In the genomic region with DNA sequence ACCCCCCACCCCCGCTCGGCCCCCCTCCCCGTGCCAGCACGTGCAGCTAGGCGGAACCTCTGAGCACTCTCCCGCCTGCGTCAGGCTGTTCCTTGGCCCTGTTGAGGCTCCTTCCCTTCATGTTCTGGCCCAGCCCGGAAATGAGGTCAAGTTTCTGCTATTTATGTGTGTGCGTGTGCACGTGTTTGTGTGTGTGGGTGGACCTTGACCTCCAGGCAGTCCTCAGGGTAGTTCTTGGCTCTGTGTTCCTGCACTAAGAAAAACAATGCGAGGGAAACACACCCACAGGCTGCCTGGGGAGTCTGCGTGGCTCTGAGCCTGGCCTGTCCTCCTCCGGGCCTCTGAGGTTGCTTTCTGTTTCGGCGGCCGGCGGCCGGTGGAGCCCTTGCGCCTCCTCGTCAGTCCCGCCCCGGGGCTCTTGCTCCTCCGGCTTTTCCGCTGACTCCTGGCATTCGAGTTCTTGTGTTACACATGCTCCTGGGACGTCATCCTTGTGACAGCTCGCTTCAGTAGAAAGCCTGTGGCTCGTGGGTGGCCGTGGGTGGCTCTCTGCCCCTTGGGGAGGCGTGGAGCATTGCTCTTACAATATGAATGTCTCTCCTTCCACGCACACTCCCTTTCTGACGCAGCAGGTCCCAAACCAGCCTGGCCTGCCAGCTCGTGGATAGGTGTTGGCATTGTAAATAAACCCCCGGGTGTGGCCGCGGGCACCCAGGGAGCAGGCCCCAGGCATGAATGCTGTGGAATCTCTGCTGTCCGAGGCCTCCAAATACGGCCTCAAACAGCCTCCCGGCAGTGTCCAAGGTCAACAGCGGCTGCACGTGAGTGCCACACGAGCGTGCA, we compare ENCODE assay signal across 1 cellular context.
TF ChIP-seq lines count a peak whose summit lies in the region.

No MANE protein-coding gene starts in this region.

TF ChIP-seq in K562, 482 proteins besides CTCF, POLR2A, EP300 and RAD21 (continued from another document and continues in another):
- TF ChIP-seq, protein P1, sequence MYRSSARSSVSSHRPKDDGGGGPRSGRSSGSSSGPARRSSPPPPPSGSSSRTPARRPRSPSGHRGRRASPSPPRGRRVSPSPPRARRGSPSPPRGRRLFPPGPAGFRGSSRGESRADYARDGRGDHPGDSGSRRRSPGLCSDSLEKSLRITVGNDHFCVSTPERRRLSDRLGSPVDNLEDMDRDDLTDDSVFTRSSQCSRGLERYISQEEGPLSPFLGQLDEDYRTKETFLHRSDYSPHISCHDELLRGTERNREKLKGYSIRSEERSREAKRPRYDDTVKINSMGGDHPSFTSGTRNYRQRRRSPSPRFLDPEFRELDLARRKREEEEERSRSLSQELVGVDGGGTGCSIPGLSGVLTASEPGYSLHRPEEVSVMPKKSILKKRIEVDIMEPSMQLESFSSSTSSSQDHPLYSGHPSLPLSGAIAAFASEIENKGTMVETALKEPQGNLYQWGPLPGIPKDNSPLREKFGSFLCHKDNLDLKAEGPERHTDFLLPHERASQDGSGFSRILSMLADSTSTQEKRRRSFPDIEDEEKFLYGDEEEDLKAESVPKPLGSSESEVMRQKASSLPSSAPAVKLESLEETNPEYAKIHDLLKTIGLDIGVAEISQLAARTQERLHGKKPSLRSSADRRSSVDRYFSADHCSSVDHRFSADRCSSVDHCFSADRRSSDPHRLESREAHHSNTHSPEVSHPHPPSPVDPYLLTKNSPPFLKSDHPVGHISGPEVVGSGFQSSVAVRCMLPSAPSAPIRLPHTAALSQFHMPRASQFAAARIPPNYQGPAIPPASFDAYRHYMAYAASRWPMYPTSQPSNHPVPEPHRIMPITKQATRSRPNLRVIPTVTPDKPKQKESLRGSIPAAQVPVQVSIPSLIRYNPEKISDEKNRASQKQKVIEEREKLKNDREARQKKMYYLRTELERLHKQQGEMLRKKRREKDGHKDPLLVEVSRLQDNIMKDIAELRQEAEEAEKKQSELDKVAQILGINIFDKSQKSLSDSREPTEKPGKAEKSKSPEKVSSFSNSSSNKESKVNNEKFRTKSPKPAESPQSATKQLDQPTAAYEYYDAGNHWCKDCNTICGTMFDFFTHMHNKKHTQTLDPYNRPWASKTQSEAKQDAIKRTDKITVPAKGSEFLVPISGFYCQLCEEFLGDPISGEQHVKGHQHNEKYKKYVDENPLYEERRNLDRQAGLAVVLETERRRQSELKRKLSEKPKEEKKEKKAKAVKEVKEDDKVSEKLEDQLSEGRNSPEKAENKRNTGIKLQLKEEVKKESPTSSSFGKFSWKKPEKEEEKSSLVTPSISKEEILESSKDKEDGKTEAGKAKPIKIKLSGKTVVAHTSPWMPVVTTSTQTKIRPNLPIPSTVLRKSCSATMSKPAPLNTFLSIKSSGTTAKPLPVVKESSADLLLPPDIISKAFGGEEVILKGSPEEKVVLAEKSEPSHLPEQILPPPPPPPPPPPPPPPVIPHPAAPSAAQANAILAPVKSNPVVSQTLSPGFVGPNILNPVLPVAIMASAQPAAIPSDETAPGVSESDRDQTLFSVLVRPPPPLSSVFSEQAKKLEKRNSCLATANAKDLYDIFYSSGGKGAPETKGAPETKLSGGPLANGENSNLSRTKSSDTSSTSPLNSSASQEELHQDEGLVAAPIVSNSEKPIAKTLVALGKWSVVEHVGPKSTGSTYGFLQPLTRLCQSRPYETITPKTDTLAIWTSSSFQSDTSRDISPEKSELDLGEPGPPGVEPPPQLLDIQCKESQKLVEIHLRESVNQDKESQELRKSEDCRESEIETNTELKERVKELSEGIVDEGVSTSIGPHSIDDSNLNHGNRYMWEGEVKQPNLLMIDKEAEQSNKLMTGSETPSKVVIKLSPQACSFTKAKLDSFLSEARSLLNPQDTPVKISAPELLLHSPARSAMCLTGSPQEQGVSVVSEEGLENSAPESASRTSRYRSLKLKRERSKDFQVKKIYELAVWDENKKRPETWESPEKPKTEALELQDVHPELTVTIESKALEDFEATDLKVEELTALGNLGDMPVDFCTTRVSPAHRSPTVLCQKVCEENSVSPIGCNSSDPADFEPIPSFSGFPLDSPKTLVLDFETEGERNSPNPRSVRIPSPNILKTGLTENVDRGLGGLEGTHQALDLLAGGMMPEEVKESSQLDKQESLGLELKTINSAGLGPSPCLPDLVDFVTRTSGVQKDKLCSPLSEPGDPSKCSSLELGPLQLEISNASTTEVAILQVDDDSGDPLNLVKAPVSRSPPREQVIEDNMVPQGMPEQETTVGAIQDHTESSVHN (IDR thresholded peaks at IDR 0.05; ENCODE audit: borderline replicate concordance in 1 of 2, low read depth in 1 of 2): peak in 1 of 2 experiments; percentile 45; a peak in 1 of 4 replicates
- no peak for TF ChIP-seq ZNF699 (CRISPR knock-in tag; IDR thresholded peaks at IDR 0.05; ENCODE audit: insufficient replicate concordance)
- TF ChIP-seq, protein P2, sequence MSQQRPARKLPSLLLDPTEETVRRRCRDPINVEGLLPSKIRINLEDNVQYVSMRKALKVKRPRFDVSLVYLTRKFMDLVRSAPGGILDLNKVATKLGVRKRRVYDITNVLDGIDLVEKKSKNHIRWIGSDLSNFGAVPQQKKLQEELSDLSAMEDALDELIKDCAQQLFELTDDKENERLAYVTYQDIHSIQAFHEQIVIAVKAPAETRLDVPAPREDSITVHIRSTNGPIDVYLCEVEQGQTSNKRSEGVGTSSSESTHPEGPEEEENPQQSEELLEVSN (IDR thresholded peaks at IDR 0.05; ENCODE audit: borderline replicate concordance in 1 of 2, extremely low read depth in 1 of 2, insufficient read depth in 1 of 2, insufficient read length in 1 of 2, low read depth in 1 of 2, low read length in 1 of 2, poor library complexity in 1 of 2, severe bottlenecking in 1 of 2): peak; percentile 64 to 96
- no peak for TF ChIP-seq ZNF24 (IDR thresholded peaks at IDR 0.05)
- TF ChIP-seq SMARCE1 (IDR thresholded peaks at IDR 0.05): no peak
- no peak for TF ChIP-seq RBM25 (IDR thresholded peaks at IDR 0.05; ENCODE audit: low read depth, low read length, severe bottlenecking)
- TF ChIP-seq HCFC1 (IDR thresholded peaks at IDR 0.05; ENCODE audit: low read depth, low read length): no peak
- no peak for TF ChIP-seq LARP7 (IDR thresholded peaks at IDR 0.05)
- no peak for TF ChIP-seq MTA2 (IDR thresholded peaks at IDR 0.05; ENCODE audit: low read depth)
- TF ChIP-seq L3MBTL2 (IDR thresholded peaks at IDR 0.05): peak; percentile 85
- TF ChIP-seq FOSL1 (tag; conservative IDR thresholded peaks at IDR 0.05): 0 out of 2 replicates have a peak, but pooled peaks have one; percentile 20
- no peak for TF ChIP-seq SMAD3 (CRISPR knock-in tag; conservative IDR thresholded peaks at IDR 0.05)
- TF ChIP-seq NFYB (IDR thresholded peaks at IDR 0.05; ENCODE audit: extremely low read depth, insufficient read length): no peak
- TF ChIP-seq ILF3 (IDR thresholded peaks at IDR 0.05; ENCODE audit: borderline replicate concordance): no peak
- TF ChIP-seq NR1H2 (CRISPR knock-in tag; IDR thresholded peaks at IDR 0.05): no peak
- no peak for TF ChIP-seq ZNF324 (CRISPR knock-in tag; IDR thresholded peaks at IDR 0.05)
- no peak for TF ChIP-seq CTBP1 (IDR thresholded peaks at IDR 0.05; ENCODE audit: borderline replicate concordance)
- no peak for TF ChIP-seq ZNF561 (CRISPR knock-in tag; conservative IDR thresholded peaks at IDR 0.05)
- no peak for TF ChIP-seq TEAD4 (IDR thresholded peaks at IDR 0.05; ENCODE audit: low read length)
- TF ChIP-seq TEAD4 (CRISPR knock-in tag; IDR thresholded peaks at IDR 0.05; ENCODE audit: borderline replicate concordance): peak; percentile 28; the same call in 1 of the 2 replicates
- TF ChIP-seq ZNF696 (CRISPR knock-in tag; conservative IDR thresholded peaks at IDR 0.05): no peak
- no peak for TF ChIP-seq ARID1B (IDR thresholded peaks at IDR 0.05)
- no peak for TF ChIP-seq CEBPG (CRISPR knock-in tag; IDR thresholded peaks at IDR 0.05)
- no peak for TF ChIP-seq CEBPG (tag; conservative IDR thresholded peaks at IDR 0.05 in 1 of 2, IDR thresholded peaks at IDR 0.05 in 1 of 2)
- no peak for TF ChIP-seq ZNF3 (CRISPR knock-in tag; IDR thresholded peaks at IDR 0.05)
- no peak for TF ChIP-seq ZNF764 (CRISPR knock-in tag; IDR thresholded peaks at IDR 0.05; ENCODE audit: low read depth)
- no peak for TF ChIP-seq ZBTB8A (IDR thresholded peaks at IDR 0.05; ENCODE audit: partially characterized antibody)
- TF ChIP-seq, protein P3, sequence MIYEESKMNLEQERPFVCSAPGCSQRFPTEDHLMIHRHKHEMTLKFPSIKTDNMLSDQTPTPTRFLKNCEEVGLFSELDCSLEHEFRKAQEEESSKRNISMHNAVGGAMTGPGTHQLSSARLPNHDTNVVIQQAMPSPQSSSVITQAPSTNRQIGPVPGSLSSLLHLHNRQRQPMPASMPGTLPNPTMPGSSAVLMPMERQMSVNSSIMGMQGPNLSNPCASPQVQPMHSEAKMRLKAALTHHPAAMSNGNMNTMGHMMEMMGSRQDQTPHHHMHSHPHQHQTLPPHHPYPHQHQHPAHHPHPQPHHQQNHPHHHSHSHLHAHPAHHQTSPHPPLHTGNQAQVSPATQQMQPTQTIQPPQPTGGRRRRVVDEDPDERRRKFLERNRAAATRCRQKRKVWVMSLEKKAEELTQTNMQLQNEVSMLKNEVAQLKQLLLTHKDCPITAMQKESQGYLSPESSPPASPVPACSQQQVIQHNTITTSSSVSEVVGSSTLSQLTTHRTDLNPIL (CRISPR knock-in tag; IDR thresholded peaks at IDR 0.05): no peak
- TF ChIP-seq ZNF507 (tag; conservative IDR thresholded peaks at IDR 0.05): no peak
- TF ChIP-seq, protein P4, sequence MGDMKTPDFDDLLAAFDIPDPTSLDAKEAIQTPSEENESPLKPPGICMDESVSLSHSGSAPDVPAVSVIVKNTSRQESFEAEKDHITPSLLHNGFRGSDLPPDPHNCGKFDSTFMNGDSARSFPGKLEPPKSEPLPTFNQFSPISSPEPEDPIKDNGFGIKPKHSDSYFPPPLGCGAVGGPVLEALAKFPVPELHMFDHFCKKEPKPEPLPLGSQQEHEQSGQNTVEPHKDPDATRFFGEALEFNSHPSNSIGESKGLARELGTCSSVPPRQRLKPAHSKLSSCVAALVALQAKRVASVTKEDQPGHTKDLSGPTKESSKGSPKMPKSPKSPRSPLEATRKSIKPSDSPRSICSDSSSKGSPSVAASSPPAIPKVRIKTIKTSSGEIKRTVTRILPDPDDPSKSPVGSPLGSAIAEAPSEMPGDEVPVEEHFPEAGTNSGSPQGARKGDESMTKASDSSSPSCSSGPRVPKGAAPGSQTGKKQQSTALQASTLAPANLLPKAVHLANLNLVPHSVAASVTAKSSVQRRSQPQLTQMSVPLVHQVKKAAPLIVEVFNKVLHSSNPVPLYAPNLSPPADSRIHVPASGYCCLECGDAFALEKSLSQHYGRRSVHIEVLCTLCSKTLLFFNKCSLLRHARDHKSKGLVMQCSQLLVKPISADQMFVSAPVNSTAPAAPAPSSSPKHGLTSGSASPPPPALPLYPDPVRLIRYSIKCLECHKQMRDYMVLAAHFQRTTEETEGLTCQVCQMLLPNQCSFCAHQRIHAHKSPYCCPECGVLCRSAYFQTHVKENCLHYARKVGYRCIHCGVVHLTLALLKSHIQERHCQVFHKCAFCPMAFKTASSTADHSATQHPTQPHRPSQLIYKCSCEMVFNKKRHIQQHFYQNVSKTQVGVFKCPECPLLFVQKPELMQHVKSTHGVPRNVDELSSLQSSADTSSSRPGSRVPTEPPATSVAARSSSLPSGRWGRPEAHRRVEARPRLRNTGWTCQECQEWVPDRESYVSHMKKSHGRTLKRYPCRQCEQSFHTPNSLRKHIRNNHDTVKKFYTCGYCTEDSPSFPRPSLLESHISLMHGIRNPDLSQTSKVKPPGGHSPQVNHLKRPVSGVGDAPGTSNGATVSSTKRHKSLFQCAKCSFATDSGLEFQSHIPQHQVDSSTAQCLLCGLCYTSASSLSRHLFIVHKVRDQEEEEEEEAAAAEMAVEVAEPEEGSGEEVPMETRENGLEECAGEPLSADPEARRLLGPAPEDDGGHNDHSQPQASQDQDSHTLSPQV (IDR thresholded peaks at IDR 0.05): no peak
- no peak for TF ChIP-seq GTF2F1 (IDR thresholded peaks at IDR 0.05; ENCODE audit: low read depth, low read length)
- TF ChIP-seq, protein P5, sequence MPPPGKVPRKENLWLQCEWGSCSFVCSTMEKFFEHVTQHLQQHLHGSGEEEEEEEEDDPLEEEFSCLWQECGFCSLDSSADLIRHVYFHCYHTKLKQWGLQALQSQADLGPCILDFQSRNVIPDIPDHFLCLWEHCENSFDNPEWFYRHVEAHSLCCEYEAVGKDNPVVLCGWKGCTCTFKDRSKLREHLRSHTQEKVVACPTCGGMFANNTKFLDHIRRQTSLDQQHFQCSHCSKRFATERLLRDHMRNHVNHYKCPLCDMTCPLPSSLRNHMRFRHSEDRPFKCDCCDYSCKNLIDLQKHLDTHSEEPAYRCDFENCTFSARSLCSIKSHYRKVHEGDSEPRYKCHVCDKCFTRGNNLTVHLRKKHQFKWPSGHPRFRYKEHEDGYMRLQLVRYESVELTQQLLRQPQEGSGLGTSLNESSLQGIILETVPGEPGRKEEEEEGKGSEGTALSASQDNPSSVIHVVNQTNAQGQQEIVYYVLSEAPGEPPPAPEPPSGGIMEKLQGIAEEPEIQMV (tag; conservative IDR thresholded peaks at IDR 0.05; ENCODE audit: low read depth): no peak
- TF ChIP-seq FOXK2 (conservative IDR thresholded peaks at IDR 0.05 in 1 of 2, IDR thresholded peaks at IDR 0.05 in 1 of 2; ENCODE audit: low read depth in 2 of 2): peak; percentile 80 to 88
- TF ChIP-seq ZNF121 (CRISPR knock-in tag; conservative IDR thresholded peaks at IDR 0.05): no peak
- TF ChIP-seq DPF2 (IDR thresholded peaks at IDR 0.05): 0 out of 2 replicates have a peak, but pooled peaks have one; percentile 21
- TF ChIP-seq HNRNPL (IDR thresholded peaks at IDR 0.05; ENCODE audit: low read depth, low read length): no peak
- TF ChIP-seq CHD4 (IDR thresholded peaks at IDR 0.05; ENCODE audit: insufficient read depth, insufficient replicate concordance, low read depth, low read length, poor library complexity, severe bottlenecking): no peak
- TF ChIP-seq TCF3 (CRISPR knock-in tag; IDR thresholded peaks at IDR 0.05): no peak
- no peak for TF ChIP-seq TAL1 (IDR thresholded peaks at IDR 0.05)
- TF ChIP-seq, protein P6, sequence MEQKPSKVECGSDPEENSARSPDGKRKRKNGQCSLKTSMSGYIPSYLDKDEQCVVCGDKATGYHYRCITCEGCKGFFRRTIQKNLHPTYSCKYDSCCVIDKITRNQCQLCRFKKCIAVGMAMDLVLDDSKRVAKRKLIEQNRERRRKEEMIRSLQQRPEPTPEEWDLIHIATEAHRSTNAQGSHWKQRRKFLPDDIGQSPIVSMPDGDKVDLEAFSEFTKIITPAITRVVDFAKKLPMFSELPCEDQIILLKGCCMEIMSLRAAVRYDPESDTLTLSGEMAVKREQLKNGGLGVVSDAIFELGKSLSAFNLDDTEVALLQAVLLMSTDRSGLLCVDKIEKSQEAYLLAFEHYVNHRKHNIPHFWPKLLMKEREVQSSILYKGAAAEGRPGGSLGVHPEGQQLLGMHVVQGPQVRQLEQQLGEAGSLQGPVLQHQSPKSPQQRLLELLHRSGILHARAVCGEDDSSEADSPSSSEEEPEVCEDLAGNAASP (IDR thresholded peaks at IDR 0.05): no peak
- TF ChIP-seq NFIX (CRISPR knock-in tag; IDR thresholded peaks at IDR 0.05; ENCODE audit: low read depth): no peak
- TF ChIP-seq, protein P7, sequence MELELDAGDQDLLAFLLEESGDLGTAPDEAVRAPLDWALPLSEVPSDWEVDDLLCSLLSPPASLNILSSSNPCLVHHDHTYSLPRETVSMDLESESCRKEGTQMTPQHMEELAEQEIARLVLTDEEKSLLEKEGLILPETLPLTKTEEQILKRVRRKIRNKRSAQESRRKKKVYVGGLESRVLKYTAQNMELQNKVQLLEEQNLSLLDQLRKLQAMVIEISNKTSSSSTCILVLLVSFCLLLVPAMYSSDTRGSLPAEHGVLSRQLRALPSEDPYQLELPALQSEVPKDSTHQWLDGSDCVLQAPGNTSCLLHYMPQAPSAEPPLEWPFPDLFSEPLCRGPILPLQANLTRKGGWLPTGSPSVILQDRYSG (tag; conservative IDR thresholded peaks at IDR 0.05; ENCODE audit: low read depth): no peak
- TF ChIP-seq ZNF140 (CRISPR knock-in tag; IDR thresholded peaks at IDR 0.05): no peak
